Comparison of ENCODE assay signal across 8 cellular contexts in the genomic region with DNA sequence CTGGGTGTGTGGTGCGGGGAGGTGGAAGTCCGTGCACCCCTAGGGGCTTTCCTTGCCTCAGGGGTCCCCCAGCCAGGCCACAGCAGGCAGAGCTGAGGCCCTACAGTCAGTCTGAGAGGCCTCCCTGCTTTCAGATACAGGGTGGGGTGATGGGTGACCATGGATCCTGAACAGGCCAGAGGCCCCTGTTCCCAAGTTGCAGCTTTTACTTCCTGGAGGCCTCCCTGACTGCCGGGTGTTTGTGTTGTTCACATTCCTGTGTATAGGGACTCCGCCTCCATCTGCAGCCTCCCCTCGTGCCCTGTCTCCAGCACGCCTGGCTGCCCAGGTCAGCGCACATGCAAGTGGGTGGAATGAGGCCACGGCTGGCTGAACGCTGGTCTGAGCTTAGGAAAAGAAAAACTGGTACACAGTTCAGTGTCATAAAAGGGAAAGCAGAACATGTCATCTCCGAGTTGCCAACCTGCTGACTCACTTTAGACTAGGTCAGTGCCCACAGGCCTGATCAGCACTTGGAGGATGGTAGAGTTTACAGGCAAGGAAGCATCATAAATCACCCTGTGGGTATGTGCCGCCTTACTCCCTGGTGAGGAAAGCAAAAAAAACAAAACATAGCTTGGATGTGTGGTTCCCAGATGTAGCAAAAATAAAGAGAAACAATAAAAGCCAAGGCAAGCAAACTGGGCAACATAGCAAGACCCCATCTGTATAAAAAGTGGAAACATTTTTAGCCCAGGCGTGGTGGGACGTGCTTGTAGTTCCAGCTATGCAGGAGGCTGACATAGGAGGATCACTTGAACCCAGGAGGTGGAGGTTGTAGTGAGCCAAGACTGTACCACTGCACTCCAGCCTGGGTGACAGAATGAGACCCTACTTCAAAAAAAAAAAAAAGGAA. TPM values are rescaled to one million over a fixed set of nuclear protein-coding genes. Genes with fewer than 3 reads are reported as not detected.
A peak's percentile ranks its signal among the peaks of the same experiment; 100 is the strongest.
DNase-seq lines count a peak whose midpoint lies in the region; ATAC-seq and TF ChIP-seq lines count a peak whose summit lies in the region.

No MANE protein-coding gene starts in this region.

- no peaks in the 10 kb centered on the region for H3K9me3 Mint-ChIP-seq in activated T-cell treated with anti-CD3 and anti-CD28 coated beads, Interleukin-2, amount 50 U/mL, for 72 hours
- no peaks in the 10 kb centered on the region for H3K9me3 Mint-ChIP-seq in activated CD8-positive, alpha-beta T cell treated with anti-CD3 and anti-CD28 coated beads, Interleukin-2, amount 10 ng/mL, durations not matched to agents 7 days and 5 days (ENCODE audit: insufficient read depth)

- intact Hi-C loops in tibial artery (cut with DNase I; ENCODE audit: low total_unique reads), result no loop called here

- peaks cover 50% of the 10 kb centered on the region for H3K36me3 ChIP-seq in SJSA1
- H3K36me3 ChIP-seq in tibial artery, result peaks cover 27 to 75% (median 40%) of the 10 kb centered on the region in 3 donors

- H3K4me1 ChIP-seq in SJSA1 (replicated peaks), result peaks cover 16% of the 10 kb centered on the region
- H3K4me1 ChIP-seq in tibial artery, result peaks cover 0 to 20% (median 16%) of the 10 kb centered on the region in 4 donors

- H3K27ac ChIP-seq in SJSA1 (peak overlapping the region; percentile 56), tibial artery (peak overlapping the region; percentile 77 to 79)

- H3K27me3 ChIP-seq in SJSA1 (replicated peaks) (no peaks in the 10 kb centered on the region), tibial artery (no peaks in the 10 kb centered on the region)

- TF ChIP-seq CTCF in tibial artery (IDR thresholded peaks at IDR 0.05), result no peak

- H3K9me3 ChIP-seq in SJSA1 (replicated peaks) (no peaks in the 10 kb centered on the region), tibial artery (no peaks in the 10 kb centered on the region)

- no peak for DNase-seq in activated T-cell treated with anti-CD3 and anti-CD28 coated beads, Interleukin-2, amount 50 U/mL, for 72 hours
- no peak for DNase-seq in activated T-cell treated with anti-CD3 and anti-CD28 coated beads, Interleukin-2, amount 50 U/mL, for 48 hours
- DNase-seq in SJSA1 (ENCODE audit: low read depth in 1 of 2, low spot score in 2 of 2), result peak; percentile 54 to 67
- peak; percentile 56 for DNase-seq in iPS-NIHi11 (ENCODE audit: low spot score)
- peak in 1 of 2 donors; percentile 89 for DNase-seq in tibial artery
- no peak for DNase-seq in activated CD8-positive, alpha-beta T cell treated with anti-CD3 and anti-CD28 coated beads, Interleukin-2, amount 10 ng/mL, durations not matched to agents 7 days and 5 days
- no peak for DNase-seq in occipital lobe (lab: John Stamatoyannopoulos, UW)
- DNase-seq in stimulated activated CD4-positive, alpha-beta T cell treated with anti-CD3 and anti-CD28 coated beads, Interleukin-15, amount 100 ng/mL, for 24 hours, result no peak

- POLR2A ChIA-PET in activated CD8-positive, alpha-beta T cell treated with anti-CD3 and anti-CD28 coated beads, Interleukin-2, amount 10 ng/mL, durations not matched to agents 7 days and 5 days (lab: Charles Lee), result interaction anchor here (0.6 to 1.3 kb wide), 2 partner anchors 21 to 62 kb away, joined by 3 read pairs; no protein-coding TSS in a partner anchor

- H3K27ac Mint-ChIP-seq in activated T-cell treated with anti-CD3 and anti-CD28 coated beads, Interleukin-2, amount 50 U/mL, for 72 hours, result peak overlapping the region; percentile 85
- no peak overlapping the region for H3K27ac Mint-ChIP-seq in activated CD8-positive, alpha-beta T cell treated with anti-CD3 and anti-CD28 coated beads, Interleukin-2, amount 10 ng/mL, durations not matched to agents 7 days and 5 days

- H3K4me3 ChIP-seq in SJSA1 (no peak overlapping the region), tibial artery (no peak overlapping the region)

- H3K27me3 Mint-ChIP-seq in activated T-cell treated with anti-CD3 and anti-CD28 coated beads, Interleukin-2, amount 50 U/mL, for 72 hours (ENCODE audit: low read depth), result no peaks in the 10 kb centered on the region
- H3K27me3 Mint-ChIP-seq in activated CD8-positive, alpha-beta T cell treated with anti-CD3 and anti-CD28 coated beads, Interleukin-2, amount 10 ng/mL, durations not matched to agents 7 days and 5 days (ENCODE audit: low read depth), result no peaks in the 10 kb centered on the region

- no peak overlapping the region for H3K4me3 Mint-ChIP-seq in activated T-cell treated with anti-CD3 and anti-CD28 coated beads, Interleukin-2, amount 50 U/mL, for 72 hours
- no peak overlapping the region for H3K4me3 Mint-ChIP-seq in activated CD8-positive, alpha-beta T cell treated with anti-CD3 and anti-CD28 coated beads, Interleukin-2, amount 10 ng/mL, durations not matched to agents 7 days and 5 days

- CTCF ChIA-PET in activated CD8-positive, alpha-beta T cell treated with anti-CD3 and anti-CD28 coated beads, Interleukin-2, amount 10 ng/mL, durations not matched to agents 7 days and 5 days (lab: Charles Lee), result interaction anchor here (1.1 to 9.4 kb wide), 5 partner anchors 16 to 165 kb away, joined by 3 to 544 read pairs (median 3); partner anchors contain the start of genes PRMT7 and SLC7A6OS

- H3K36me3 Mint-ChIP-seq in activated T-cell treated with anti-CD3 and anti-CD28 coated beads, Interleukin-2, amount 50 U/mL, for 72 hours (ENCODE audit: insufficient read depth in 2 of 2), result no peaks in the 10 kb centered on the region
- peaks cover 10% of the 10 kb centered on the region for H3K36me3 Mint-ChIP-seq in activated CD8-positive, alpha-beta T cell treated with anti-CD3 and anti-CD28 coated beads, Interleukin-2, amount 10 ng/mL, durations not matched to agents 7 days and 5 days (ENCODE audit: low read depth)

- no peak for ATAC-seq in activated T-cell treated with anti-CD3 and anti-CD28 coated beads, Interleukin-2, amount 50 U/mL, for 72 hours (replicated peaks in 1 of 2)
- no peak for ATAC-seq in activated CD8-positive, alpha-beta T cell treated with anti-CD3 and anti-CD28 coated beads, Interleukin-2, amount 10 ng/mL, durations not matched to agents 7 days and 5 days

- H3K4me1 Mint-ChIP-seq in activated T-cell treated with anti-CD3 and anti-CD28 coated beads, Interleukin-2, amount 50 U/mL, for 72 hours (ENCODE audit: low read depth), result peaks cover 26% of the 10 kb centered on the region
- H3K4me1 Mint-ChIP-seq in activated CD8-positive, alpha-beta T cell treated with anti-CD3 and anti-CD28 coated beads, Interleukin-2, amount 10 ng/mL, durations not matched to agents 7 days and 5 days (ENCODE audit: low read depth), result peaks cover 14% of the 10 kb centered on the region

RNA-seq across cellular contexts. Expression of gene SLC7A6, which starts 6.2 kb away (rescaled TPM):
- 100 to 1,000 TPM in 1 of 2 donors, 10 to 100 TPM in 1; 99.8 to 131 TPM for total RNA-seq in activated T-cell treated with anti-CD3 and anti-CD28 coated beads, Interleukin-2, amount 50 U/mL, for 72 hours
- 13.2 and 27.4 TPM in 2 replicates for total RNA-seq in SJSA1 (2014; rRNA removed; shearing (Covaris generic))
- 10 to 100 TPM; 84.1 to 85.0 TPM for total RNA-seq in activated CD8-positive, alpha-beta T cell treated with anti-CD3 and anti-CD28 coated beads, Interleukin-2, amount 10 ng/mL, durations not matched to agents 7 days and 5 days
- 20.1 TPM for total RNA-seq in occipital lobe

RNA-seq across cellular contexts. Expression of gene PLA2G15, which starts 13.0 kb away (rescaled TPM):
- total RNA-seq in activated T-cell treated with anti-CD3 and anti-CD28 coated beads, Interleukin-2, amount 50 U/mL, for 72 hours, result 1 to 10 TPM; 6.1 to 7.6 TPM
- 20.3 and 28.9 TPM in 2 replicates for total RNA-seq in SJSA1 (2014; rRNA removed; shearing (Covaris generic))
- total RNA-seq in activated CD8-positive, alpha-beta T cell treated with anti-CD3 and anti-CD28 coated beads, Interleukin-2, amount 10 ng/mL, durations not matched to agents 7 days and 5 days, result 1 to 10 TPM; 8.6 to 9.4 TPM
- total RNA-seq in occipital lobe, result 17.3 TPM

RNA-seq across cellular contexts. Expression of gene ESRP2, which starts 22.2 kb away (rescaled TPM):
- total RNA-seq in activated T-cell treated with anti-CD3 and anti-CD28 coated beads, Interleukin-2, amount 50 U/mL, for 72 hours, result under 1 TPM; 0.31 to 0.63 TPM
- 0.24 TPM in 1 of 2 replicates, not detected in the other for total RNA-seq in SJSA1 (2014; rRNA removed; shearing (Covaris generic))
- total RNA-seq in activated CD8-positive, alpha-beta T cell treated with anti-CD3 and anti-CD28 coated beads, Interleukin-2, amount 10 ng/mL, durations not matched to agents 7 days and 5 days, result under 1 TPM in 1 of 2 experiments, not detected in 1; 0.18 TPM
- total RNA-seq in occipital lobe, result not detected

RNA-seq across cellular contexts. Expression of gene SLC7A6OS, which starts 52.6 kb away (rescaled TPM):
- 10 to 100 TPM; 21.9 to 25.8 TPM for total RNA-seq in activated T-cell treated with anti-CD3 and anti-CD28 coated beads, Interleukin-2, amount 50 U/mL, for 72 hours
- total RNA-seq in SJSA1 (2014; rRNA removed; shearing (Covaris generic)), result 15.6 and 19.1 TPM in 2 replicates
- total RNA-seq in activated CD8-positive, alpha-beta T cell treated with anti-CD3 and anti-CD28 coated beads, Interleukin-2, amount 10 ng/mL, durations not matched to agents 7 days and 5 days, result 10 to 100 TPM; 26.3 to 30.7 TPM
- 12.8 TPM for total RNA-seq in occipital lobe

RNA-seq across cellular contexts. Expression of gene PRMT7, which starts 52.7 kb away (rescaled TPM):
- total RNA-seq in activated T-cell treated with anti-CD3 and anti-CD28 coated beads, Interleukin-2, amount 50 U/mL, for 72 hours, result 10 to 100 TPM; 71.2 to 75.9 TPM
- total RNA-seq in SJSA1 (2014; rRNA removed; shearing (Covaris generic)), result 58.8 and 58.9 TPM in 2 replicates
- 10 to 100 TPM; 70.4 to 73.2 TPM for total RNA-seq in activated CD8-positive, alpha-beta T cell treated with anti-CD3 and anti-CD28 coated beads, Interleukin-2, amount 10 ng/mL, durations not matched to agents 7 days and 5 days
- total RNA-seq in occipital lobe, result 44.0 TPM

Comparison
In these comparisons a context has a peak if more than half of its experiments do, and no peak if none do; other contexts are left out.
1. DNase-seq: peak in SJSA1 (2 of 2) and iPS-NIHi11 (single experiment); none in activated T-cell treated with anti-CD3 and anti-CD28 coated beads, Interleukin-2, amount 50 U/mL, for 72 hours (0 of 2), activated T-cell treated with anti-CD3 and anti-CD28 coated beads, Interleukin-2, amount 50 U/mL, for 48 hours (0 of 2), activated CD8-positive, alpha-beta T cell treated with anti-CD3 and anti-CD28 coated beads, Interleukin-2, amount 10 ng/mL, durations not matched to agents 7 days and 5 days (single experiment), occipital lobe (single experiment) and stimulated activated CD4-positive, alpha-beta T cell treated with anti-CD3 and anti-CD28 coated beads, Interleukin-15, amount 100 ng/mL, for 24 hours (single experiment).